21 cellular contexts compared by ENCODE assay signal in the genomic region with DNA sequence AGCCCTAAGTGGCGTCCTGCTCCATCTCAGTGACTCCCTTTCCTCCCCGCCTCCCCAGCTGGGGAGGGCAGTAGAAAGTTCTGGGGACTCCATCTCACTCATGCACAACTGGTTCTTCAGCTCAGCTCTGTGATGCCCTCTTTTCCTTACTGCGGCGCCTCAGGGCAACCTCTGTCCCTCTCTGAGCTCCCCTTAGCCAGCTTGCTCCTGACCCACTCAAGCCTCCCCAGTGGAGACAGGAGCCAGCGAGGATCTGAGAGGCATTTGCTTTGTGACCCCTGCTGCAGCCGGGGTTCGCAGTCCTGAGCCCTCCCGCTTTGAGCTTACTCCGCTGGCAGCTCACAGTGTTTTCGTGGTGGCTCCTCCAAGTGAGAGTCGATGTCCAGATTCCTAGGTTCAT.
"Had no signal": no experiment of that assay in that cellular context is flagged by ENCODE, and none has a peak within 500 bp of the region (broad histone marks: within the 10 kb centered on the region; RNA-seq: fewer than 3 reads in every experiment).

No MANE protein-coding gene starts in this region.

- ATAC-seq: K562 had no signal

- H3K27ac ChIP-seq: HL-60, KMS-11, RWPE1 had no signal

- DNase-seq: Kasumi-1, MM.1S, NCI-H1092 treated with DMSO at 0.1 percent for 48 hours, NCI-H1436, NCI-H187, NCI-H2029, NCI-H2081 treated with DMSO at 0.1 percent for 48 hours, NCI-H2171, NCI-H226, NCI-H446, NCI-H510A, NCI-H524 treated with DMSO at 0.1 percent for 48 hours, NCI-H69, NCI-H774, SHP77, SK-N-SH, T-helper 1 cell had no signal

- H3K9ac ChIP-seq: KMS-11, SK-N-SH had no signal

- H3K4me3 ChIP-seq: K562 had no signal

- H3K9me3 ChIP-seq: SK-N-SH had no signal

- FAIRE-seq: K562 had no signal

- H3K4me2 ChIP-seq: KMS-11, SK-N-SH had no signal
